In the genomic region with DNA sequence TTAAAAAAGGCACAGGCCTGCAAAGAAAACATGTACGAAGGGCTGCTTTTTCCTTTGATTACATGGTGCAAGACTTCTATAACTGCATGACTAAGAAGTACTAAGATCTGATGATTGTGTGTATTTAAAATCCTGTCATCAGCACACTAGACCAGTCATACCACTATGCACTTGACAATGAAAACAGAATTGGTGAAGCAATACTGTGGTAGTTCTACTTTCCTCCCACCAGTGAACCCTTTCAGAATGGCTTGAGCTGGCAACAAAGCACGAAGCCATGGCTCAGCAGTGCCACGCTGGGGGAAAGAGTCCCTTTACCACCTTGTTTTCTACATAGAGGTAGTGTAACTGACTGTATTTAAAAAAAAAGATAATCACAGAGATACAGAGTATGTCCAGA, we compare ENCODE assay signal across 14 cellular contexts. TPM values are rescaled to one million over a fixed set of nuclear protein-coding genes. Genes with fewer than 3 reads are reported as not detected.
DNase-seq lines count a peak whose midpoint lies in the region; ATAC-seq and TF ChIP-seq lines count a peak whose summit lies in the region.
"Had no signal": no experiment of that assay in that cellular context is flagged by ENCODE, and none has a peak within 500 bp of the region (broad histone marks: within the 10 kb centered on the region; RNA-seq: fewer than 3 reads in every experiment).

No MANE protein-coding gene starts in this region.

- H3K4me3 ChIP-seq in astrocyte of the spinal cord (ENCODE audit: low read depth, low read length) (no peak overlapping the region), fibroblast of pulmonary artery (replicated peaks; ENCODE audit: low read depth, low read length) (no peak overlapping the region), thyroid gland (replicated peaks in 1 of 3) (no peak overlapping the region)

- H3K9me3 ChIP-seq in thyroid gland = no peaks in the 10 kb centered on the region

- TF ChIP-seq POLR2A in thyroid gland (IDR thresholded peaks at IDR 0.05) = no peak

- H3K36me3 ChIP-seq in thyroid gland = no peaks in the 10 kb centered on the region

- in situ Hi-C loops in astrocyte of the spinal cord (cut with HindIII; ENCODE audit: low sequenced_read_pairs) = no loop called here

- WGBS in thyroid gland, 2 donors = 19 to 39% methylated on average over 3 of the region's 3 CpGs

- intact Hi-C loops in thyroid gland (cut with DNase I) = no loop called here

- no peaks in the 10 kb centered on the region for H3K27me3 ChIP-seq in thyroid gland

- DNase-seq in NOMO-1 treated with DMSO at 0.1 percent for 48 hours (lab: John Stamatoyannopoulos, UW; ENCODE audit: unreplicated experiment) (peak; percentile 1), NOMO-1 (lab: John Stamatoyannopoulos, UW; ENCODE audit: unreplicated experiment in 2 of 2) (no peak), astrocyte of the spinal cord (ENCODE audit: low read depth, low spot score) (peak; percentile 14), fibroblast of pulmonary artery (ENCODE audit: low read depth) (peak; percentile 60), thyroid gland (peak; percentile 71 to 74)
- DNase-seq in activated naive CD4-positive, alpha-beta T cell (lab: John Stamatoyannopoulos, UW) = no peak
- DNase-seq: caudate nucleus, KBM-7, left ventricle myocardium superior, natural killer cell, NCI-H1436 treated with DMSO at 0.1 percent for 48 hours, NCI-H510A treated with DMSO at 0.1 percent for 48 hours had no signal

- TF ChIP-seq CTCF in astrocyte of the spinal cord (IDR thresholded peaks at IDR 0.05; ENCODE audit: low read depth, low read length) (no peak), fibroblast of pulmonary artery (IDR thresholded peaks at IDR 0.05; ENCODE audit: low read length, missing control alignments) (no peak), thyroid gland (IDR thresholded peaks at IDR 0.05) (peak in 4 of 6 experiments; percentile 12 to 58 (median 34))

- ATAC-seq in HG03025 (IDR thresholded peaks at IDR 0.05; ENCODE audit: low FRiP score, unreplicated experiment) = no peak
- ATAC-seq in HG02763 (IDR thresholded peaks at IDR 0.05; ENCODE audit: unreplicated experiment) = no peak
- ATAC-seq: left ventricle myocardium superior, natural killer cell had no signal

- peak overlapping the region in 2 of 3 donors; percentile 55 to 68 for H3K27ac ChIP-seq in thyroid gland

- H3K4me1 ChIP-seq in thyroid gland = peaks cover 17 to 24% of the 10 kb centered on the region in 2 donors

RNA-seq across cellular contexts. Expression of gene POU5F2, which starts 49.0 kb away (rescaled TPM):
- 1 to 10 TPM; 4.7 to 9.4 (median 6.0) TPM for total RNA-seq in thyroid gland

Comparison
In these comparisons a context has a peak if more than half of its experiments do, and no peak if none do; other contexts are left out.
1. DNase-seq: peak in NOMO-1 treated with DMSO at 0.1 percent for 48 hours (single experiment), astrocyte of the spinal cord (single experiment), fibroblast of pulmonary artery (single experiment) and thyroid gland (2 of 2); none in NOMO-1 (0 of 2) and activated naive CD4-positive, alpha-beta T cell (0 of 4).
2. CTCF ChIP-seq: peak in thyroid gland (4 of 6); none in astrocyte of the spinal cord (single experiment) and fibroblast of pulmonary artery (single experiment).